Comparison of ENCODE assay signal across 20 cellular contexts in genomic region chr11:134911514-134912180, GRCh38.
DNase-seq lines count a peak whose midpoint lies in the region; ATAC-seq, FAIRE-seq and TF ChIP-seq lines count a peak whose summit lies in the region.
"Had no signal": no experiment of that assay in that cellular context is flagged by ENCODE, and none has a peak within 500 bp of the region (broad histone marks: within the 10 kb centered on the region; RNA-seq: fewer than 3 reads in every experiment).

No MANE protein-coding gene starts in this region.

- FAIRE-seq in K562 (lab: Jason Lieb, UNC) = no peak
- FAIRE-seq: H1, HTR-8/SVneo had no signal

- no peaks in the 10 kb centered on the region for H3K27me3 ChIP-seq in SK-N-SH (ENCODE audit: insufficient read depth)
- peaks cover 0 to 21% of the 10 kb centered on the region in 2 experiments; a peak in 2 of 5 replicates for H3K27me3 ChIP-seq in K562 (ENCODE audit: control insufficient read depth in 2 of 2, insufficient read depth in 2 of 2, low read length in 2 of 2)
- H3K27me3 ChIP-seq in right cardiac atrium (ENCODE audit: control insufficient read depth, insufficient read depth) = no peaks in the 10 kb centered on the region

- H2AFZ ChIP-seq in SK-N-SH (ENCODE audit: low read depth) (no peak overlapping the region), K562 (ENCODE audit: low read depth, low read length) (no peak overlapping the region)

- TF ChIP-seq CTCF in SK-N-SH (IDR thresholded peaks at IDR 0.05) (no peak), K562 (IDR thresholded peaks at IDR 0.05 in 2 of 3, conservative IDR thresholded peaks at IDR 0.05 in 1 of 3; ENCODE audit: insufficient read depth in 2 of 3, low read depth in 1 of 3, low read length in 3 of 3) (no peak)

- BruUV-seq in K562 (replicated peaks; lab: Mats Ljungman, UMichigan) = no TSS peak

- TF ChIP-seq EP300 in SK-N-SH (IDR thresholded peaks at IDR 0.05; ENCODE audit: borderline replicate concordance in 1 of 2, low read depth in 1 of 2, low read length in 1 of 2) = peak in 1 of 2 experiments; percentile 75; a peak in 2 of 4 replicates
- no peak for TF ChIP-seq EP300 in K562 (IDR thresholded peaks at IDR 0.05; ENCODE audit: low read length)

- no peaks in the 10 kb centered on the region for H3K36me3 ChIP-seq in SK-N-SH (replicated peaks in 1 of 2; ENCODE audit: control insufficient read depth in 1 of 2, insufficient read depth in 2 of 2, low read length in 1 of 2)
- H3K36me3 ChIP-seq in K562 (ENCODE audit: control insufficient read depth, insufficient read depth, low read length) = no peaks in the 10 kb centered on the region

- H3K27ac ChIP-seq in SK-N-SH (ENCODE audit: low read depth in 2 of 2, low read length in 1 of 2) (no peak overlapping the region), K562 (ENCODE audit: extremely low read depth, low read depth, low read length) (no peak overlapping the region), right cardiac atrium (ENCODE audit: low read length) (no peak overlapping the region)
- H3K27ac ChIP-seq: HL-60 had no signal

- peaks cover 0 to 20% of the 10 kb centered on the region in 2 experiments; a peak in 2 of 4 replicates for H3K4me1 ChIP-seq in SK-N-SH (ENCODE audit: control insufficient read depth in 1 of 2, insufficient read depth in 2 of 2, low read depth in 1 of 2, low read length in 1 of 2)
- H3K4me1 ChIP-seq in K562 (replicated peaks in 1 of 2; ENCODE audit: control insufficient read depth in 2 of 2, insufficient read depth in 2 of 2, low read length in 2 of 2) = no peaks in the 10 kb centered on the region
- peaks cover 6% of the 10 kb centered on the region for H3K4me1 ChIP-seq in right cardiac atrium (ENCODE audit: control insufficient read depth, insufficient read depth, low read length)

- TF ChIP-seq RAD21 in SK-N-SH (IDR thresholded peaks at IDR 0.05; ENCODE audit: low read length) (no peak; the same call in 1 of the 2 replicates), K562 (CRISPR knock-in tag; conservative IDR thresholded peaks at IDR 0.05 in 1 of 2, IDR thresholded peaks at IDR 0.05 in 1 of 2) (no peak)

- ATAC-seq in SK-N-SH treated with all-trans-retinoic acid at 6 μM for 48 hours (no peak), K562 (peak; percentile 62), right cardiac atrium (no peak)
- ATAC-seq: Panc1 had no signal

- no peaks in the 10 kb centered on the region for H3K9me2 ChIP-seq in SK-N-SH

- CTCF ChIA-PET in SK-N-SH (lab: Yijun Ruan, JAX) (interaction anchor here (1.6 kb wide), 1 partner anchor 14 kb away, joined by 3 read pairs; no protein-coding TSS in a partner anchor), K562 (lab: Yijun Ruan, JAX; ENCODE audit: low intra/inter-chr PET ratio) (no interaction called here)

- H3K9me1 ChIP-seq in K562 (ENCODE audit: control insufficient read depth, insufficient read depth, low read length) = no peaks in the 10 kb centered on the region

- no peak overlapping the region for H3K9ac ChIP-seq in SK-N-SH
- H3K9ac ChIP-seq in K562 (ENCODE audit: insufficient read depth in 1 of 2, low read depth in 2 of 2, low read length in 2 of 2) = no peak overlapping the region

- H3K4me2 ChIP-seq in SK-N-SH (no peak overlapping the region), K562 (ENCODE audit: insufficient read depth, low read length) (no peak overlapping the region)

- TF ChIP-seq POLR2A in K562 (conservative IDR thresholded peaks at IDR 0.05) = no peak

- H3F3A ChIP-seq in SK-N-SH (replicated peaks; ENCODE audit: insufficient read depth) = no peaks in the 10 kb centered on the region

- POLR2A ChIA-PET in SK-N-SH (lab: Yijun Ruan, JAX) = no interaction called here
- POLR2A ChIA-PET in K562 (lab: Yijun Ruan, JAX) = no interaction called here

- WGBS in SK-N-SH (ENCODE audit: low lambda C conversion rate) = 12% methylated on average over 9 of the region's 9 CpGs
- under 1% methylated on average over 9 of the region's 9 CpGs for whole genome bisulfite sequencing in K562 (ENCODE audit: insufficient coverage, low coverage, missing lambda C conversion rate)
- whole genome bisulfite sequencing in right cardiac atrium = 64% methylated on average over 9 of the region's 9 CpGs

- in situ Hi-C loops in K562 (cut with MboI) = no loop called here

- DNase-seq in SK-N-SH (peak; percentile 66), NCI-H2029 (lab: John Stamatoyannopoulos, UW) (peak; percentile 73), K562 (ENCODE audit: extremely low read depth in 1 of 4, low spot score in 3 of 4) (no peak), hypothalamus (lab: John Stamatoyannopoulos, UW) (no peak), right cardiac atrium (no peak), NCI-H82 (lab: John Stamatoyannopoulos, UW) (no peak)
- DNase-seq: C1 segment of cervical spinal cord, EL, HFFc6, MV-4-11, NCI-H1436, NCI-H2081, NCI-H2227 treated with DMSO at 0.1 percent for 48 hours, NCI-H526 treated with DMSO at 0.1 percent for 48 hours, T-helper 1 cell had no signal

- H3K79me2 ChIP-seq in SK-N-SH (ENCODE audit: insufficient read depth) = no peaks in the 10 kb centered on the region
- no peaks in the 10 kb centered on the region for H3K79me2 ChIP-seq in K562 (ENCODE audit: control insufficient read depth, insufficient read depth, low read length)

- intact Hi-C loops in K562 (cut with micrococcal nuclease) (no loop called here), right cardiac atrium (cut with DNase I) (no loop called here)

- H4K20me1 ChIP-seq in SK-N-SH (ENCODE audit: insufficient read depth) (no peaks in the 10 kb centered on the region), K562 (replicated peaks; ENCODE audit: control insufficient read depth, insufficient read depth, low read length) (peaks cover 3% of the 10 kb centered on the region; the same call in 1 of the 2 replicates)

- H3K4me3 ChIP-seq in SK-N-SH (ENCODE audit: low read depth in 2 of 2, low read length in 1 of 2) (no peak overlapping the region), K562 (no peak overlapping the region), right cardiac atrium (ENCODE audit: low read length) (no peak overlapping the region)

- no peaks in the 10 kb centered on the region; the same call in 1 of the 2 replicates for H3K9me3 ChIP-seq in SK-N-SH
- H3K9me3 ChIP-seq in K562 (replicated peaks; ENCODE audit: control insufficient read depth, insufficient read depth, low read depth, low read length) = no peaks in the 10 kb centered on the region
- no peaks in the 10 kb centered on the region for H3K9me3 ChIP-seq in right cardiac atrium (ENCODE audit: control insufficient read depth, low read length)

TF ChIP-seq in SK-N-SH, 30 proteins besides CTCF, POLR2A, EP300 and RAD21:
- TF ChIP-seq GATA2 (CRISPR knock-in tag; IDR thresholded peaks at IDR 0.05) (peak; percentile 91), FOXJ3 (CRISPR knock-in tag; IDR thresholded peaks at IDR 0.05) (0 out of 2 replicates have a peak, but pooled peaks have one; percentile 15), JUND (IDR thresholded peaks at IDR 0.05) (no peak)

TF ChIP-seq in SK-N-SH treated with all-trans-retinoic acid at 6 μM for 48 hours, 23 proteins besides CTCF, POLR2A, EP300 and RAD21 (continues in another document):
- TF ChIP-seq SNAI2 (CRISPR knock-in tag; IDR thresholded peaks at IDR 0.05) = no peak
- TF ChIP-seq CSRNP3 (CRISPR knock-in tag; IDR thresholded peaks at IDR 0.05) = no peak
- no peak for TF ChIP-seq ESRRG (CRISPR knock-in tag; IDR thresholded peaks at IDR 0.05)
- no peak for TF ChIP-seq ZNF70 (CRISPR knock-in tag; IDR thresholded peaks at IDR 0.05)
- no peak for TF ChIP-seq ARNTL (CRISPR knock-in tag; IDR thresholded peaks at IDR 0.05; ENCODE audit: borderline replicate concordance, low read depth)

TF ChIP-seq in K562, 482 proteins besides CTCF, POLR2A, EP300 and RAD21:
- TF ChIP-seq BHLHE40 (IDR thresholded peaks at IDR 0.05; ENCODE audit: low read length) (peak; percentile 31; the same call in 1 of the 2 replicates), PREB (CRISPR knock-in tag; IDR thresholded peaks at IDR 0.05) (no peak), CEBPG (CRISPR knock-in tag; IDR thresholded peaks at IDR 0.05) (no peak), CEBPG (tag; conservative IDR thresholded peaks at IDR 0.05 in 1 of 2, IDR thresholded peaks at IDR 0.05 in 1 of 2) (0 out of 4 replicates have a peak, but pooled peaks of 1 of the 2 experiments have one; percentile 19), ZFP30 (CRISPR knock-in tag; IDR thresholded peaks at IDR 0.05; ENCODE audit: borderline replicate concordance) (no peak), MEIS2 (IDR thresholded peaks at IDR 0.05; ENCODE audit: partially characterized antibody) (peak; percentile 29), ID3 (CRISPR knock-in tag; IDR thresholded peaks at IDR 0.05) (no peak), ID3 (tag; IDR thresholded peaks at IDR 0.05) (no peak), PKNOX1 (IDR thresholded peaks at IDR 0.05) (peak; percentile 51)

Comparison
In these comparisons a context has a peak if more than half of its experiments do, and no peak if none do; other contexts are left out.
1. DNase-seq: peak in SK-N-SH (single experiment) and NCI-H2029 (single experiment); none in K562 (0 of 4), hypothalamus (0 of 51), right cardiac atrium (0 of 3) and NCI-H82 (single experiment).
2. Of the 27 proteins assayed by ChIP-seq in both K562 and SK-N-SH: peak only in K562: none; only in SK-N-SH: FOXJ3 and GATA2; in both: none; in neither: 24; mixed calls (peak in some experiments, not most) for 1.